Comparison of ENCODE assay signal across 8 cellular contexts in genomic region chr18:13566941-13567762, GRCh38.
DNase-seq lines count a peak whose midpoint lies in the region; ATAC-seq and TF ChIP-seq lines count a peak whose summit lies in the region.

No MANE protein-coding gene starts in this region.

- H3K4me3 ChIP-seq in SK-N-MC (peak overlapping the region; percentile 49), heart left ventricle (peak overlapping the region in 1 of 12 donors; percentile 25)

- WGBS in heart left ventricle, 4 donors: 67 to 81% (median 74%) methylated on average over 18 of the region's 18 CpGs

- H3K4me1 Mint-ChIP-seq in activated T-cell treated with anti-CD3 and anti-CD28 coated beads, Interleukin-2, amount 50 U/mL, for 24 hours (ENCODE audit: low read depth): peaks cover 90% of the 10 kb centered on the region

- H3K9ac ChIP-seq in SK-N-MC (ENCODE audit: insufficient read length): peak overlapping the region; percentile 39

- H3K9me3 ChIP-seq in SK-N-MC (ENCODE audit: low read depth, low read length) (no peaks in the 10 kb centered on the region), heart left ventricle (no peaks in the 10 kb centered on the region)

- peak; percentile 57 for DNase-seq in activated T-cell treated with anti-CD3 and anti-CD28 coated beads, Interleukin-2, amount 50 U/mL, for 24 hours
- no peak for DNase-seq in activated T-cell treated with anti-CD3 and anti-CD28 coated beads for 4 hours
- peak; percentile 55 for DNase-seq in SK-N-MC (ENCODE audit: low read depth, low spot score)
- DNase-seq in heart left ventricle: peak in 3 of 5 donors; percentile 56 to 79 (median 73)
- peak; percentile 18 for DNase-seq in stimulated activated CD8-positive, alpha-beta memory T cell treated with anti-CD3 and anti-CD28 coated beads, Interleukin-4, amount 100 ng/mL, for 24 hours (ENCODE audit: low read depth)
- DNase-seq in foreskin melanocyte: no peak
- DNase-seq in HPDE6-E6E7 (ENCODE audit: extremely low spot score): no peak

- no peaks in the 10 kb centered on the region for H3K27me3 ChIP-seq in heart left ventricle

- H3K4me1 ChIP-seq in heart left ventricle: peaks cover 0 to 73% (median 41%) of the 10 kb centered on the region in 12 donors

- peak overlapping the region; percentile 97 for H3K27ac Mint-ChIP-seq in activated T-cell treated with anti-CD3 and anti-CD28 coated beads, Interleukin-2, amount 50 U/mL, for 24 hours

- ATAC-seq in HG02870 (IDR thresholded peaks at IDR 0.05; ENCODE audit: unreplicated experiment) (peak; percentile 56), heart left ventricle (peak in 3 of 4 donors; percentile 6 to 10 (median 6))

- H3K27me3 Mint-ChIP-seq in activated T-cell treated with anti-CD3 and anti-CD28 coated beads, Interleukin-2, amount 50 U/mL, for 24 hours: no peaks in the 10 kb centered on the region

- peak overlapping the region; percentile 68 for H3K4me3 Mint-ChIP-seq in activated T-cell treated with anti-CD3 and anti-CD28 coated beads, Interleukin-2, amount 50 U/mL, for 24 hours

- intact Hi-C loops in heart left ventricle (cut with DNase I): loop anchor here in 3 of 10 donors (10.0 kb wide), 2 partner anchors 48 to 158 kb away; partner anchors contain the start of genes FAM210A (in 2 of the 3) and RNMT (in 2 of the 3)

- TF ChIP-seq POLR2A in heart left ventricle (IDR thresholded peaks at IDR 0.05): no peak

- TF ChIP-seq CTCF in heart left ventricle (IDR thresholded peaks at IDR 0.05): no peak

- H3K36me3 ChIP-seq in SK-N-MC (ENCODE audit: insufficient read depth, low read length): no peaks in the 10 kb centered on the region
- no peaks in the 10 kb centered on the region for H3K36me3 ChIP-seq in heart left ventricle

- H3K9me3 Mint-ChIP-seq in activated T-cell treated with anti-CD3 and anti-CD28 coated beads, Interleukin-2, amount 50 U/mL, for 24 hours: no peaks in the 10 kb centered on the region

- H3K36me3 Mint-ChIP-seq in activated T-cell treated with anti-CD3 and anti-CD28 coated beads, Interleukin-2, amount 50 U/mL, for 24 hours (ENCODE audit: low read depth): peaks cover 8% of the 10 kb centered on the region

- H3K27ac ChIP-seq in SK-N-MC (peak overlapping the region; percentile 90), heart left ventricle (peak overlapping the region in 8 of 12 donors; percentile 22 to 94 (median 72))

Comparison
In these comparisons a context has a peak if more than half of its experiments do, and no peak if none do; other contexts are left out.
1. DNase-seq: peak in activated T-cell treated with anti-CD3 and anti-CD28 coated beads, Interleukin-2, amount 50 U/mL, for 24 hours (single experiment), SK-N-MC (single experiment), heart left ventricle (3 of 5) and stimulated activated CD8-positive, alpha-beta memory T cell treated with anti-CD3 and anti-CD28 coated beads, Interleukin-4, amount 100 ng/mL, for 24 hours (single experiment); none in activated T-cell treated with anti-CD3 and anti-CD28 coated beads for 4 hours (single experiment), foreskin melanocyte (single experiment) and HPDE6-E6E7 (single experiment).